Comparison of ENCODE assay signal across 25 cellular contexts in the genomic region with DNA sequence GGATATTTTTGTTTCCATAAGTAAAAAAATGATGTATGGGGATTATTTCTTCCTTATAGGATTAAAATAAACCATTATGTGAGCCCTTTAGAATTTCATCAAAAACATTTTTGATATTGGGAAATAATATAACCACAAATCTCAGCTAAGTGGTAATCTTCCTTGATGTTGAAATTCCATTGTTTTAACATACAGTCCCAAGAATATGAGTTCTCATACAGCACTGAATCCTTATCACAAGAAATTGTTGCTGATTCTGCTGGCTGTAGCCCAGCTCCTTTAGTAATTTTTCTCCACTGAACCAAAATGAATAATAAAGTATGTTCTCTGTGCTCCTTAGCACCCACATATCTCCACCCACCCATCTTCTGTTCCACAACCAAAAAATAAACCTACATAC. TPM values are rescaled to one million over a fixed set of nuclear protein-coding genes. Genes with fewer than 3 reads are reported as not detected.
DNase-seq lines count a peak whose midpoint lies in the region; ATAC-seq and FAIRE-seq lines count a peak whose summit lies in the region.
"Had no signal": no experiment of that assay in that cellular context is flagged by ENCODE, and none has a peak within 500 bp of the region (broad histone marks: within the 10 kb centered on the region; RNA-seq: fewer than 3 reads in every experiment).

No MANE protein-coding gene starts in this region.

- H3K79me2 ChIP-seq in ACC112 (ENCODE audit: control insufficient read depth, insufficient read depth, low read length, unreplicated experiment) = no peaks in the 10 kb centered on the region

- H3K4me3 ChIP-seq in ACC112 (ENCODE audit: low read depth, low read length) = no peak overlapping the region
- H3K4me3 ChIP-seq in adipocyte (ENCODE audit: low read length) = no peak overlapping the region

- H3K9me3 ChIP-seq in adipocyte (ENCODE audit: control insufficient read depth, low read length) = peaks cover 11% of the 10 kb centered on the region
- H3K9me3 ChIP-seq: BE2C had no signal

- no peak for FAIRE-seq in frontal cortex (lab: Jason Lieb, UNC)
- FAIRE-seq: H54, HepG2 had no signal

- peak overlapping the region; percentile 43; the same call in 1 of the 2 replicates for H3K27ac ChIP-seq in ACC112 (ENCODE audit: low read depth, low read length)

- H3K9ac ChIP-seq in adipocyte (ENCODE audit: low read length) = no peak overlapping the region

- H3K4me1 ChIP-seq in ACC112 (ENCODE audit: control insufficient read depth, insufficient read depth, low read length, unreplicated experiment) (peaks cover 29% of the 10 kb centered on the region), adipocyte (ENCODE audit: control insufficient read depth, insufficient read depth, low read length) (peaks cover 21% of the 10 kb centered on the region)
- H3K4me1 ChIP-seq: BE2C had no signal

- no peak for ATAC-seq in HG03571 (IDR thresholded peaks at IDR 0.05; ENCODE audit: unreplicated experiment)
- ATAC-seq in GM19023 (IDR thresholded peaks at IDR 0.05; ENCODE audit: unreplicated experiment) = no peak
- ATAC-seq: HepG2 had no signal

- no peaks in the 10 kb centered on the region for H3K36me3 ChIP-seq in ACC112 (ENCODE audit: insufficient read depth, low read length)
- no peaks in the 10 kb centered on the region for H3K36me3 ChIP-seq in adipocyte (ENCODE audit: control insufficient read depth, insufficient read depth, low read length, severe bottlenecking)
- H3K36me3 ChIP-seq: BE2C had no signal

- H2AFZ ChIP-seq in ACC112 (ENCODE audit: low read length, unreplicated experiment) = no peak overlapping the region

- no peaks in the 10 kb centered on the region for H3K27me3 ChIP-seq in ACC112 (ENCODE audit: insufficient read depth, low read length)
- no peaks in the 10 kb centered on the region for H3K27me3 ChIP-seq in adipocyte (replicated peaks; ENCODE audit: control insufficient read depth, insufficient read depth, low read length)
- H3K27me3 ChIP-seq: BE2C had no signal

- DNase-seq in adipocyte (ENCODE audit: low read depth) = peak; percentile 52
- DNase-seq in fibroblast of peridontal ligament (ENCODE audit: extremely low read depth) = peak; percentile 41
- peak; percentile 10 for DNase-seq in putamen (ENCODE audit: low spot score)
- DNase-seq in cardiac septum (ENCODE audit: low spot score) = no peak
- DNase-seq in frontal cortex (ENCODE audit: low spot score in 2 of 2) = no peak
- DNase-seq: 8988T; BE2C; CD4-positive, CD25-positive, alpha-beta regulatory T cell; COR-L47; DMS 273 treated with DMSO at 0.1 percent for 48 hours; GF-D8; KG1; NCI-H1417; NCI-H187; NCI-H2107; NCI-H2227 treated with DMSO at 0.1 percent for 48 hours; NCI-H524; RPMI8226; SHP77 treated with DMSO at 0.1 percent for 48 hours had no signal

- intact Hi-C loops in cardiac septum (cut with DNase I) = no loop called here

RNA-seq across cellular contexts. Expression of a gene that starts 41.9 kb away (rescaled TPM):
- total RNA-seq in cardiac septum (not detected), frontal cortex (not detected)
- total RNA-seq: CD4-positive, CD25-positive, alpha-beta regulatory T cell; Daoy; HepG2 had no signal

Comparison
In these comparisons a context has a peak if more than half of its experiments do, and no peak if none do; other contexts are left out.
1. DNase-seq: peak in adipocyte (single experiment), fibroblast of peridontal ligament (single experiment) and putamen (single experiment); none in cardiac septum (single experiment) and frontal cortex (0 of 2).